ENCODE assay signal across 9 cellular contexts in genomic region chr19:12884627-12884925, GRCh38. TPM values are rescaled to one million over a fixed set of nuclear protein-coding genes. Genes with fewer than 3 reads are reported as not detected.
A peak's percentile ranks its signal among the peaks of the same experiment; 100 is the strongest.
DNase-seq lines count a peak whose midpoint lies in the region; ATAC-seq and TF ChIP-seq lines count a peak whose summit lies in the region.
"Had no signal": no experiment of that assay in that cellular context is flagged by ENCODE, and none has a peak within 500 bp of the region (broad histone marks: within the 10 kb centered on the region; RNA-seq: fewer than 3 reads in every experiment).

No MANE protein-coding gene starts in this region.

- no peak for TF ChIP-seq POLR2A in Peyer's patch (IDR thresholded peaks at IDR 0.05)

- no peak for ATAC-seq in stimulated activated memory B cell treated with anti-CD40 and anti-IgM and Interleukin-4, amounts not matched to agents 10 μg/mL and 1 μg/mL and 100 μg/mL, for 72 hours

- peak overlapping the region; percentile 85 for H3K4me3 Mint-ChIP-seq in T-helper 2 cell treated with Interferon-gamma antibody and Interleukin-4, amounts not matched to agents 5 μg/mL and 100 μg/mL, for 36 hours
- H3K4me3 Mint-ChIP-seq in endodermal cell (peak overlapping the region; percentile 71), osteocyte (ENCODE audit: unreplicated experiment) (no peak overlapping the region)
- H3K4me3 Mint-ChIP-seq in stimulated activated memory B cell treated with anti-CD40 and anti-IgM and Interleukin-4, amounts not matched to agents 10 μg/mL and 1 μg/mL and 100 μg/mL, for 72 hours, result peak overlapping the region; percentile 82

- no peaks in the 10 kb centered on the region for H3K27me3 Mint-ChIP-seq in T-helper 2 cell treated with Interferon-gamma antibody and Interleukin-4, amounts not matched to agents 5 μg/mL and 100 μg/mL, for 36 hours (ENCODE audit: low read depth)
- H3K27me3 Mint-ChIP-seq in endodermal cell (ENCODE audit: insufficient read depth) (peaks cover 40% of the 10 kb centered on the region), osteocyte (ENCODE audit: unreplicated experiment) (peaks cover 25% of the 10 kb centered on the region)
- H3K27me3 Mint-ChIP-seq in stimulated activated memory B cell treated with anti-CD40 and anti-IgM and Interleukin-4, amounts not matched to agents 10 μg/mL and 1 μg/mL and 100 μg/mL, for 72 hours, result no peaks in the 10 kb centered on the region

- peaks cover 7% of the 10 kb centered on the region for H3K36me3 Mint-ChIP-seq in T-helper 2 cell treated with Interferon-gamma antibody and Interleukin-4, amounts not matched to agents 5 μg/mL and 100 μg/mL, for 36 hours (ENCODE audit: low read depth)
- H3K36me3 Mint-ChIP-seq in endodermal cell (ENCODE audit: low read depth) (no peaks in the 10 kb centered on the region), osteocyte (ENCODE audit: unreplicated experiment) (no peaks in the 10 kb centered on the region)
- no peaks in the 10 kb centered on the region for H3K36me3 Mint-ChIP-seq in stimulated activated memory B cell treated with anti-CD40 and anti-IgM and Interleukin-4, amounts not matched to agents 10 μg/mL and 1 μg/mL and 100 μg/mL, for 72 hours

- H3K27ac ChIP-seq in Peyer's patch (peak overlapping the region in 3 of 4 donors; percentile 48 to 66 (median 51)), endodermal cell (ENCODE audit: low read depth, low read length) (no peak overlapping the region)

- no peaks in the 10 kb centered on the region for H3K36me3 ChIP-seq in Peyer's patch
- H3K36me3 ChIP-seq in endodermal cell (ENCODE audit: control insufficient read depth, insufficient read depth, low read length), result no peaks in the 10 kb centered on the region

- H3K27me3 ChIP-seq in Peyer's patch (peaks cover 0 to 10% of the 10 kb centered on the region in 2 donors), endodermal cell (ENCODE audit: control insufficient read depth, insufficient read depth, low read length, poor library complexity, severe bottlenecking) (peaks cover 37% of the 10 kb centered on the region)

- no peak overlapping the region for H3K9ac ChIP-seq in endodermal cell (ENCODE audit: extremely low read depth, low read length, poor library complexity, severe bottlenecking)

- H3K9me3 ChIP-seq in Peyer's patch (peaks cover 0 to 8% (median 0%) of the 10 kb centered on the region in 4 donors), endodermal cell (ENCODE audit: control insufficient read depth, low read length) (peaks cover 18% of the 10 kb centered on the region)

- H3K9me3 Mint-ChIP-seq in T-helper 2 cell treated with Interferon-gamma antibody and Interleukin-4, amounts not matched to agents 5 μg/mL and 100 μg/mL, for 36 hours, result peaks cover 12% of the 10 kb centered on the region
- H3K9me3 Mint-ChIP-seq in endodermal cell (peaks cover 26% of the 10 kb centered on the region), osteocyte (ENCODE audit: unreplicated experiment) (no peaks in the 10 kb centered on the region)
- no peaks in the 10 kb centered on the region for H3K9me3 Mint-ChIP-seq in stimulated activated memory B cell treated with anti-CD40 and anti-IgM and Interleukin-4, amounts not matched to agents 10 μg/mL and 1 μg/mL and 100 μg/mL, for 72 hours

- 79 to 85% methylated on average over 8 to 12 of the region's 12 CpGs for WGBS in endodermal cell (ENCODE audit: insufficient coverage in 1 of 2, insufficient read length in 1 of 2), 2 experiments

- H3K4me1 ChIP-seq in Peyer's patch (peaks cover 0 to 23% (median 11%) of the 10 kb centered on the region in 4 donors), endodermal cell (ENCODE audit: control insufficient read depth, insufficient read depth, low read length) (no peaks in the 10 kb centered on the region)

- DNase-seq in T-helper 2 cell treated with Interferon-gamma antibody and Interleukin-4, amounts not matched to agents 5 μg/mL and 100 μg/mL, for 36 hours (ENCODE audit: low spot score), result no peak
- no peak for DNase-seq in T-helper 2 cell
- DNase-seq in Peyer's patch, result no peak
- DNase-seq in endodermal cell, result no peak
- no peak for DNase-seq in inferior parietal cortex (ENCODE audit: extremely low spot score)
- DNase-seq in hypothalamus (lab: John Stamatoyannopoulos, UW), result no peak
- DNase-seq in osteocyte (ENCODE audit: extremely low spot score, unreplicated experiment), result no peak

- no peak for TF ChIP-seq CTCF in Peyer's patch (IDR thresholded peaks at IDR 0.05)
- no peak for TF ChIP-seq CTCF in endodermal cell (conservative IDR thresholded peaks at IDR 0.05)
- no peak for TF ChIP-seq CTCF in osteocyte (IDR thresholded peaks at IDR 0.05)

- no peak overlapping the region for H3K27ac Mint-ChIP-seq in T-helper 2 cell treated with Interferon-gamma antibody and Interleukin-4, amounts not matched to agents 5 μg/mL and 100 μg/mL, for 36 hours
- H3K27ac Mint-ChIP-seq in endodermal cell, result no peak overlapping the region
- H3K27ac Mint-ChIP-seq in stimulated activated memory B cell treated with anti-CD40 and anti-IgM and Interleukin-4, amounts not matched to agents 10 μg/mL and 1 μg/mL and 100 μg/mL, for 72 hours, result peak overlapping the region; percentile 71
- H3K27ac Mint-ChIP-seq in osteocyte (ENCODE audit: unreplicated experiment), result no peak overlapping the region

- H3K4me1 Mint-ChIP-seq in T-helper 2 cell treated with Interferon-gamma antibody and Interleukin-4, amounts not matched to agents 5 μg/mL and 100 μg/mL, for 36 hours (ENCODE audit: low read depth), result peaks cover 18% of the 10 kb centered on the region
- H3K4me1 Mint-ChIP-seq in endodermal cell, result peaks cover 10% of the 10 kb centered on the region
- H3K4me1 Mint-ChIP-seq in stimulated activated memory B cell treated with anti-CD40 and anti-IgM and Interleukin-4, amounts not matched to agents 10 μg/mL and 1 μg/mL and 100 μg/mL, for 72 hours, result peaks cover 39% of the 10 kb centered on the region
- peaks cover 15% of the 10 kb centered on the region for H3K4me1 Mint-ChIP-seq in osteocyte (ENCODE audit: unreplicated experiment)

- peak overlapping the region in 3 of 4 donors; percentile 57 to 69 (median 59) for H3K4me3 ChIP-seq in Peyer's patch
- H3K4me3 ChIP-seq in endodermal cell (ENCODE audit: low read length), result peak overlapping the region; percentile 77

RNA-seq across cellular contexts. Expression of gene KLF1, which starts 2.4 kb away (rescaled TPM):
- total RNA-seq in Peyer's patch, result not detected
- total RNA-seq in endodermal cell, result 1 to 10 TPM in 1 of 2 donors, under 1 TPM in 1; 0.91 to 1.0 TPM
- 0.14 TPM for polyA plus RNA-seq in endodermal cell (2013, experiment 1 of 2)
- not detected for polyA plus RNA-seq in endodermal cell (2013, experiment 2 of 2)
- total RNA-seq in osteocyte, result not detected in 2 replicates
- total RNA-seq: mucosa of gallbladder had no signal

RNA-seq across cellular contexts. Expression of gene DNASE2, which starts 3.3 kb away (rescaled TPM):
- 10 to 100 TPM in 1 of 4 donors, 1 to 10 TPM in 3; 8.9 to 16.5 (median 9.4) TPM for total RNA-seq in Peyer's patch
- total RNA-seq in endodermal cell, result 10 to 100 TPM; 20.8 to 32.3 TPM
- polyA plus RNA-seq in endodermal cell (2013, experiment 1 of 2), result 20.7 TPM
- 17.0 TPM for polyA plus RNA-seq in endodermal cell (2013, experiment 2 of 2)
- total RNA-seq in osteocyte, result 47.3 and 57.0 TPM in 2 replicates

RNA-seq across cellular contexts. Expression of gene GCDH, which starts 6.4 kb away (rescaled TPM):
- 10 to 100 TPM; 25.2 to 44.4 (median 32.4) TPM for total RNA-seq in Peyer's patch
- total RNA-seq in endodermal cell, result 10 to 100 TPM; 58.1 to 62.9 TPM
- 30.6 TPM for polyA plus RNA-seq in endodermal cell (2013, experiment 1 of 2)
- polyA plus RNA-seq in endodermal cell (2013, experiment 2 of 2), result 25.9 TPM
- total RNA-seq in osteocyte, result 23.1 and 23.8 TPM in 2 replicates

RNA-seq across cellular contexts. Expression of gene SYCE2, which starts 34.5 kb away (rescaled TPM):
- not detected for total RNA-seq in Peyer's patch
- 1 to 10 TPM; 2.4 to 3.9 TPM for total RNA-seq in endodermal cell
- 3.6 TPM for polyA plus RNA-seq in endodermal cell (2013, experiment 1 of 2)
- polyA plus RNA-seq in endodermal cell (2013, experiment 2 of 2), result 4.3 TPM
- not detected in 2 replicates for total RNA-seq in osteocyte
- total RNA-seq: mucosa of gallbladder had no signal

RNA-seq across cellular contexts. Expression of gene MAST1, which starts 46.3 kb away (rescaled TPM):
- under 1 TPM in 1 of 4 donors, not detected in 3; 0.27 TPM for total RNA-seq in Peyer's patch
- total RNA-seq in endodermal cell, result 10 to 100 TPM in 1 of 2 donors, 1 to 10 TPM in 1; 6.9 to 18.5 TPM
- 19.9 TPM for polyA plus RNA-seq in endodermal cell (2013, experiment 1 of 2)
- polyA plus RNA-seq in endodermal cell (2013, experiment 2 of 2), result 17.5 TPM
- total RNA-seq in osteocyte, result 0.32 TPM in 1 of 2 replicates, not detected in the other
